Comparison of ENCODE assay signal across 4 cellular contexts in the genomic region with DNA sequence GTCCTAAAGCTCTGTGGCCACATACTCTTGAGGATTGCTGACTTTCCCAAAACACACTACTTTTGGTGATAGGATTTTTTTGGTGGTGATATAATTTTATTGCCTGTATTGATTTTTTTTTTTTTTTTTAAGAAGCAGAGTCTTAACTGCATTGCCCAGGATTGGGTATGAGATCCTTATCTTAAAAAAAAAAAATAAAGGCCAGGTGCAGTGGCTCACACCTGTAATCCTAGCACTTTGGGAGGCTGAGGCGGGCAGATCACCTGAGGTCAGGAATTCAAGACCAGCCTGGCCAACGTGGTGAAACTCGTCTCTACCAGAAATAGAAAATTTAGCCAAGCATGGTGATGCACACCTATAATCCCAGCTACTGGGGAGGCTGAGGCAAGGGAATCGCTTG. TPM values are rescaled to one million over a fixed set of nuclear protein-coding genes. Genes with fewer than 3 reads are reported as not detected.
DNase-seq lines count a peak whose midpoint lies in the region; ATAC-seq, FAIRE-seq and TF ChIP-seq lines count a peak whose summit lies in the region.
"Not testable (repeated sequence)": the region's sequence is repeated elsewhere in the genome, so short reads cannot be mapped to it uniquely, and the experiment has no call there.

No MANE protein-coding gene starts in this region.

- DNase-seq in activated effector memory CD4-positive, alpha-beta T cell treated with anti-CD3 and anti-CD28 coated beads, Interleukin-2, amount 50 U/mL, for 16 hours = peak; percentile 27
- DNase-seq in body of pancreas; pancreas; stimulated activated naive B cell treated with anti-CD40 and anti-IgM and Interleukin-4, amounts not matched to agents 10 μg/mL and 1 μg/mL and 100 μg/mL, for 72 hours: not testable (repeated sequence)

- WGBS in body of pancreas, 2 donors = 57 to 61% methylated on average over 4 of the region's 4 CpGs
- 50 to 66% methylated on average over 4 of the region's 4 CpGs for WGBS in pancreas, 2 donors

- not testable (repeated sequence) for H3K27me3 ChIP-seq in body of pancreas, pancreas

- H3K4me3 Mint-ChIP-seq in stimulated activated naive B cell treated with anti-CD40 and anti-IgM and Interleukin-4, amounts not matched to agents 10 μg/mL and 1 μg/mL and 100 μg/mL, for 72 hours = not testable (repeated sequence)

- not testable (repeated sequence) for H3K36me3 Mint-ChIP-seq in stimulated activated naive B cell treated with anti-CD40 and anti-IgM and Interleukin-4, amounts not matched to agents 10 μg/mL and 1 μg/mL and 100 μg/mL, for 72 hours

- peak overlapping the region; percentile 14 for H3K27ac Mint-ChIP-seq in stimulated activated naive B cell treated with anti-CD40 and anti-IgM and Interleukin-4, amounts not matched to agents 10 μg/mL and 1 μg/mL and 100 μg/mL, for 72 hours

- intact Hi-C loops in body of pancreas (cut with DNase I); pancreas (cut with DNase I): not testable (repeated sequence)

- ATAC-seq in body of pancreas (peak; percentile 47), pancreas (peak in 3 of 4 donors; percentile 43 to 60 (median 53))
- not testable (repeated sequence) for ATAC-seq in stimulated activated naive B cell treated with anti-CD40 and anti-IgM and Interleukin-4, amounts not matched to agents 10 μg/mL and 1 μg/mL and 100 μg/mL, for 72 hours (replicated peaks)

- not testable (repeated sequence) for H3K27me3 Mint-ChIP-seq in stimulated activated naive B cell treated with anti-CD40 and anti-IgM and Interleukin-4, amounts not matched to agents 10 μg/mL and 1 μg/mL and 100 μg/mL, for 72 hours

- not testable (repeated sequence) for H3K4me1 ChIP-seq in body of pancreas, pancreas

- not testable (repeated sequence) for H3K4me3 ChIP-seq in body of pancreas, pancreas

- TF ChIP-seq CTCF in body of pancreas (IDR thresholded peaks at IDR 0.05); pancreas (IDR thresholded peaks at IDR 0.05): not testable (repeated sequence)

- H3K9me3 Mint-ChIP-seq in stimulated activated naive B cell treated with anti-CD40 and anti-IgM and Interleukin-4, amounts not matched to agents 10 μg/mL and 1 μg/mL and 100 μg/mL, for 72 hours = not testable (repeated sequence)

- not testable (repeated sequence) for H3K9me3 ChIP-seq in body of pancreas, pancreas

- peaks cover 0 to 44% of the 10 kb centered on the region in 2 donors for H3K36me3 ChIP-seq in body of pancreas (replicated peaks in 1 of 2; ENCODE audit: insufficient read depth in 1 of 2, low read depth in 2 of 2)
- H3K36me3 ChIP-seq in pancreas = peaks cover 3 to 74% (median 23%) of the 10 kb centered on the region in 3 donors

- not testable (repeated sequence) for H3K4me1 Mint-ChIP-seq in stimulated activated naive B cell treated with anti-CD40 and anti-IgM and Interleukin-4, amounts not matched to agents 10 μg/mL and 1 μg/mL and 100 μg/mL, for 72 hours

- H3K27ac ChIP-seq in body of pancreas, pancreas: not testable (repeated sequence)

- TF ChIP-seq POLR2A in body of pancreas (IDR thresholded peaks at IDR 0.05) = not testable (repeated sequence)

- not testable (repeated sequence) for FAIRE-seq in pancreas (lab: Jason Lieb, UNC)

RNA-seq across cellular contexts. Expression of a gene that starts 28.8 kb away (rescaled TPM):
- 10 to 100 TPM; 10.2 to 12.2 TPM for total RNA-seq in body of pancreas
- 10 to 100 TPM in 4 of 6 donors, 1 to 10 TPM in 2; 9.4 to 18.1 (median 11.5) TPM for total RNA-seq in pancreas
- 1 to 10 TPM; 3.4 to 4.4 TPM for polyA plus RNA-seq in pancreas

RNA-seq across cellular contexts. Expression of a gene that starts 44.7 kb away (rescaled TPM):
- total RNA-seq in body of pancreas (10 to 100 TPM; 28.3 to 35.9 TPM), pancreas (10 to 100 TPM; 31.6 to 42.8 (median 39.5) TPM)
- polyA plus RNA-seq in pancreas = 10 to 100 TPM; 11.1 to 21.2 TPM
